In genomic region chr10:123582084-123582989, GRCh38 we compare ENCODE assay signal across 8 cellular contexts.
DNase-seq lines count a peak whose midpoint lies in the region; ATAC-seq and TF ChIP-seq lines count a peak whose summit lies in the region.

No MANE protein-coding gene starts in this region.

- peak; percentile 95 for TF ChIP-seq CTCF in epithelial cell of esophagus (IDR thresholded peaks at IDR 0.05; ENCODE audit: insufficient read depth, low read depth, low read length, missing control alignments)

- DNase-seq in DMS79 treated with DMSO at 0.1 percent for 48 hours (lab: John Stamatoyannopoulos, UW), result peak; percentile 8
- DNase-seq in NCI-H69 (lab: John Stamatoyannopoulos, UW), result peak; percentile 29
- peak; percentile 32 to 53 (median 38) for DNase-seq in activated CD8-positive, alpha-beta memory T cell treated with anti-CD3 and anti-CD28 coated beads for 48 hours (ENCODE audit: low read depth in 2 of 3, low spot score in 2 of 3)
- DNase-seq in epithelial cell of esophagus (ENCODE audit: low read depth), result peak; percentile 71
- peak; percentile 62 for DNase-seq in middle frontal gyrus (ENCODE audit: extremely low spot score, low spot score)
- DNase-seq in stimulated activated CD8-positive, alpha-beta memory T cell treated with anti-CD3 and anti-CD28 coated beads, Interleukin-4, amount 100 ng/mL, for 24 hours (ENCODE audit: low read depth), result peak; percentile 49

- ATAC-seq in HG02623 (IDR thresholded peaks at IDR 0.05; ENCODE audit: unreplicated experiment) (peak; percentile 74), HG03025 (IDR thresholded peaks at IDR 0.05; ENCODE audit: low FRiP score, unreplicated experiment) (no peak)

- H3K4me3 ChIP-seq in epithelial cell of esophagus (ENCODE audit: low read length), result no peak overlapping the region

Comparison
In these comparisons a context has a peak if more than half of its experiments do, and no peak if none do; other contexts are left out.
1. DNase-seq: peak in every context shown above with its lines; median percentile 71 in epithelial cell of esophagus; 62 in middle frontal gyrus; 49 in stimulated activated CD8-positive, alpha-beta memory T cell treated with anti-CD3 and anti-CD28 coated beads, Interleukin-4, amount 100 ng/mL, for 24 hours; 38 in activated CD8-positive, alpha-beta memory T cell treated with anti-CD3 and anti-CD28 coated beads for 48 hours; 29 in NCI-H69; 8 in DMS79 treated with DMSO at 0.1 percent for 48 hours.